ENCODE assay signal across 10 cellular contexts in genomic region chr17:72373910-72374741, GRCh38.
DNase-seq lines count a peak whose midpoint lies in the region; ATAC-seq and TF ChIP-seq lines count a peak whose summit lies in the region.
"Had no signal": no experiment of that assay in that cellular context is flagged by ENCODE, and none has a peak within 500 bp of the region (broad histone marks: within the 10 kb centered on the region; RNA-seq: fewer than 3 reads in every experiment).

No MANE protein-coding gene starts in this region.

- no peaks in the 10 kb centered on the region for H3K36me3 Mint-ChIP-seq in nephron (ENCODE audit: low read depth)
- H3K36me3 Mint-ChIP-seq in activated T-cell treated with anti-CD3 and anti-CD28 coated beads, Interleukin-2, amount 50 U/mL, for 72 hours (ENCODE audit: insufficient read depth in 2 of 2) = no peaks in the 10 kb centered on the region

- H3K27me3 Mint-ChIP-seq in nephron (ENCODE audit: low read depth) = peaks cover 31% of the 10 kb centered on the region
- no peaks in the 10 kb centered on the region for H3K27me3 Mint-ChIP-seq in activated T-cell treated with anti-CD3 and anti-CD28 coated beads, Interleukin-2, amount 50 U/mL, for 72 hours (ENCODE audit: low read depth)

- DNase-seq in Daoy (ENCODE audit: low read depth) (peak; percentile 61), NCI-H2196 treated with DMSO at 0.1 percent for 48 hours (lab: John Stamatoyannopoulos, UW; ENCODE audit: unreplicated experiment) (peak; percentile 80), cerebellar nuclear complex (lab: John Stamatoyannopoulos, UW) (peak; percentile 56 to 83), left colon (no peak)
- no peak for DNase-seq in activated CD4-positive, alpha-beta T cell treated with anti-CD3 and anti-CD28 coated beads, Interleukin-2, amount 50 U/mL, for 48 hours
- DNase-seq in activated T-cell treated with anti-CD3 and anti-CD28 coated beads, Interleukin-2, amount 50 U/mL, for 72 hours = no peak
- DNase-seq: NCI-H2227 treated with DMSO at 0.1 percent for 48 hours; stimulated activated CD4-positive, alpha-beta T cell treated with anti-CD3 and anti-CD28 coated beads, Interleukin-4, amount 100 ng/mL, for 24 hours had no signal

- H3K4me1 Mint-ChIP-seq in nephron = peaks cover 37% of the 10 kb centered on the region
- no peaks in the 10 kb centered on the region for H3K4me1 Mint-ChIP-seq in activated T-cell treated with anti-CD3 and anti-CD28 coated beads, Interleukin-2, amount 50 U/mL, for 72 hours (ENCODE audit: low read depth)

- no peak for TF ChIP-seq CTCF in nephron (IDR thresholded peaks at IDR 0.05; ENCODE audit: unreplicated experiment in 3 of 3)

- intact Hi-C loops in left colon (cut with DNase I, micrococcal nuclease) = no loop called here

- H3K4me3 Mint-ChIP-seq in nephron = no peak overlapping the region
- H3K4me3 Mint-ChIP-seq in activated T-cell treated with anti-CD3 and anti-CD28 coated beads, Interleukin-2, amount 50 U/mL, for 72 hours = no peak overlapping the region

- ATAC-seq in GM19397 (IDR thresholded peaks at IDR 0.05; ENCODE audit: unreplicated experiment) (no peak), left colon (no peak)
- ATAC-seq in activated T-cell treated with anti-CD3 and anti-CD28 coated beads, Interleukin-2, amount 50 U/mL, for 72 hours (replicated peaks in 1 of 2) = no peak

- H3K9me3 Mint-ChIP-seq in nephron = no peaks in the 10 kb centered on the region
- no peaks in the 10 kb centered on the region for H3K9me3 Mint-ChIP-seq in activated T-cell treated with anti-CD3 and anti-CD28 coated beads, Interleukin-2, amount 50 U/mL, for 72 hours

- H3K27ac Mint-ChIP-seq in nephron = peak overlapping the region; percentile 76 to 78 (median 77)
- no peak overlapping the region for H3K27ac Mint-ChIP-seq in activated T-cell treated with anti-CD3 and anti-CD28 coated beads, Interleukin-2, amount 50 U/mL, for 72 hours

Comparison
In these comparisons a context has a peak if more than half of its experiments do, and no peak if none do; other contexts are left out.
1. DNase-seq: peak in Daoy (single experiment), NCI-H2196 treated with DMSO at 0.1 percent for 48 hours (single experiment) and cerebellar nuclear complex (2 of 2); none in activated CD4-positive, alpha-beta T cell treated with anti-CD3 and anti-CD28 coated beads, Interleukin-2, amount 50 U/mL, for 48 hours (0 of 2), left colon (0 of 2) and activated T-cell treated with anti-CD3 and anti-CD28 coated beads, Interleukin-2, amount 50 U/mL, for 72 hours (0 of 2).